In the genomic region with DNA sequence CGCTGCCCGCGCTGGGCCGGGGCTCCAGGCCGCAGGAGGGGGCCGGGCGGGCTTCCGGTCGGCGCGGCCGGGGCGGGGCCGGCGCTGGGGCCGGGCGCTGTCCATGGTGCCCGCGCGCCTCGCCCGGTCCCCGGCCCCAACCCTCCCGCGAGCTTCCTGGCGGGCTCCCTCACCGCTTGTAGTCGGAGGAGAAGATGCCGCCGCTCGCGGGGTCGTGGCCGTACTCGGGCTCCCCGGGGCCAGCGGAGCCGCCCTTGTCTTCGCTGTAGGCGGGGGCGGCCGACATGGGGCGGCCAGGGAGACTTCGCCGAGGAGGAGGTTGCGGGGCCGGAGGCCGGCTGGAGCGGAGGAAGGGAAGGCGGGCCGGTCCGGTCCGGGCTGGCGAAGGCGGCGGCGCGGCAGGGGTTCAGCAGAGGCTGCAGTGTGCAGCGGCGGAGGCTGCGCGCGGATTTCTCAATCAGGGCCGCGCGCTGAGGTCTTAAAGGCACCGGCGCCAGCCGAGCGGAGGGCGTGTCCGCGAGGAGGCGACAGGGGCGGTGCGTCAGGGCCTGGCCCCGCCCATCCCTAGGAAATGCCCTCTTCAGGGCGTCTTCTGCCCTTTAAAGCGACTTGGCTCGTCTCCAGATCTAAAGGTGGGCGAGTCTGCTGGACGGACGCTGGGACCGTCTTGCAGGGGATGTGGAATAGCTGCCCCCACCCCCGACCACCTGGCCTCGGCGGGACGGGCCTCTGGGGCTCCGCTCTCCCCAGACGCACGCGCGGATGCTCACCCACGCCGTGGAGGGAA, we compare ENCODE assay signal across 1 cellular context.
TF ChIP-seq lines count a peak whose summit lies in the region.

A gene with protein sequence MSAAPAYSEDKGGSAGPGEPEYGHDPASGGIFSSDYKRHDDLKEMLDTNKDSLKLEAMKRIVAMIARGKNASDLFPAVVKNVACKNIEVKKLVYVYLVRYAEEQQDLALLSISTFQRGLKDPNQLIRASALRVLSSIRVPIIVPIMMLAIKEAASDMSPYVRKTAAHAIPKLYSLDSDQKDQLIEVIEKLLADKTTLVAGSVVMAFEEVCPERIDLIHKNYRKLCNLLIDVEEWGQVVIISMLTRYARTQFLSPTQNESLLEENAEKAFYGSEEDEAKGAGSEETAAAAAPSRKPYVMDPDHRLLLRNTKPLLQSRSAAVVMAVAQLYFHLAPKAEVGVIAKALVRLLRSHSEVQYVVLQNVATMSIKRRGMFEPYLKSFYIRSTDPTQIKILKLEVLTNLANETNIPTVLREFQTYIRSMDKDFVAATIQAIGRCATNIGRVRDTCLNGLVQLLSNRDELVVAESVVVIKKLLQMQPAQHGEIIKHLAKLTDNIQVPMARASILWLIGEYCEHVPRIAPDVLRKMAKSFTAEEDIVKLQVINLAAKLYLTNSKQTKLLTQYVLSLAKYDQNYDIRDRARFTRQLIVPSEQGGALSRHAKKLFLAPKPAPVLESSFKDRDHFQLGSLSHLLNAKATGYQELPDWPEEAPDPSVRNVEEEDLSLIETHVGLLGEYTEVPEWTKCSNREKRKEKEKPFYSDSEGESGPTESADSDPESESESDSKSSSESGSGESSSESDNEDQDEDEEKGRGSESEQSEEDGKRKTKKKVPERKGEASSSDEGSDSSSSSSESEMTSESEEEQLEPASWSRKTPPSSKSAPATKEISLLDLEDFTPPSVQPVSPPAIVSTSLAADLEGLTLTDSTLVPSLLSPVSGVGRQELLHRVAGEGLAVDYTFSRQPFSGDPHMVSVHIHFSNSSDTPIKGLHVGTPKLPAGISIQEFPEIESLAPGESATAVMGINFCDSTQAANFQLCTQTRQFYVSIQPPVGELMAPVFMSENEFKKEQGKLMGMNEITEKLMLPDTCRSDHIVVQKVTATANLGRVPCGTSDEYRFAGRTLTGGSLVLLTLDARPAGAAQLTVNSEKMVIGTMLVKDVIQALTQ (minus strand): TSS at position 455 of the 787 bp plus-strand sequence. CDS start 169 bp downstream, at position 286.

TF ChIP-seq in HepG2, 621 proteins besides CTCF, POLR2A, EP300 and RAD21 (continued from another document and continues in another):
- 0 out of 2 replicates have a peak, but pooled peaks have one; percentile 32 for TF ChIP-seq EHMT2 (IDR thresholded peaks at IDR 0.05; ENCODE audit: borderline replicate concordance, low read depth, low read length)
- TF ChIP-seq ZNF549 (CRISPR knock-in tag; IDR thresholded peaks at IDR 0.05): no peak
- TF ChIP-seq ZMYM3 (CRISPR knock-in tag; IDR thresholded peaks at IDR 0.05): no peak
- TF ChIP-seq, protein P1, sequence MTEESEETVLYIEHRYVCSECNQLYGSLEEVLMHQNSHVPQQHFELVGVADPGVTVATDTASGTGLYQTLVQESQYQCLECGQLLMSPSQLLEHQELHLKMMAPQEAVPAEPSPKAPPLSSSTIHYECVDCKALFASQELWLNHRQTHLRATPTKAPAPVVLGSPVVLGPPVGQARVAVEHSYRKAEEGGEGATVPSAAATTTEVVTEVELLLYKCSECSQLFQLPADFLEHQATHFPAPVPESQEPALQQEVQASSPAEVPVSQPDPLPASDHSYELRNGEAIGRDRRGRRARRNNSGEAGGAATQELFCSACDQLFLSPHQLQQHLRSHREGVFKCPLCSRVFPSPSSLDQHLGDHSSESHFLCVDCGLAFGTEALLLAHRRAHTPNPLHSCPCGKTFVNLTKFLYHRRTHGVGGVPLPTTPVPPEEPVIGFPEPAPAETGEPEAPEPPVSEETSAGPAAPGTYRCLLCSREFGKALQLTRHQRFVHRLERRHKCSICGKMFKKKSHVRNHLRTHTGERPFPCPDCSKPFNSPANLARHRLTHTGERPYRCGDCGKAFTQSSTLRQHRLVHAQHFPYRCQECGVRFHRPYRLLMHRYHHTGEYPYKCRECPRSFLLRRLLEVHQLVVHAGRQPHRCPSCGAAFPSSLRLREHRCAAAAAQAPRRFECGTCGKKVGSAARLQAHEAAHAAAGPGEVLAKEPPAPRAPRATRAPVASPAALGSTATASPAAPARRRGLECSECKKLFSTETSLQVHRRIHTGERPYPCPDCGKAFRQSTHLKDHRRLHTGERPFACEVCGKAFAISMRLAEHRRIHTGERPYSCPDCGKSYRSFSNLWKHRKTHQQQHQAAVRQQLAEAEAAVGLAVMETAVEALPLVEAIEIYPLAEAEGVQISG (CRISPR knock-in tag; IDR thresholded peaks at IDR 0.05): peak; percentile 77
- no peak for TF ChIP-seq ONECUT2 (CRISPR knock-in tag; IDR thresholded peaks at IDR 0.05)
- no peak for TF ChIP-seq NCOR1 (IDR thresholded peaks at IDR 0.05; ENCODE audit: borderline replicate concordance, low read length)
- TF ChIP-seq SMAD1 (CRISPR knock-in tag; IDR thresholded peaks at IDR 0.05; ENCODE audit: borderline replicate concordance, low read depth): no peak
- no peak for TF ChIP-seq ZNF615 (CRISPR knock-in tag; IDR thresholded peaks at IDR 0.05; ENCODE audit: borderline replicate concordance)
- peak; percentile 24 for TF ChIP-seq XRCC5 (optimal IDR thresholded peaks at IDR 0.05; ENCODE audit: low read length)
- TF ChIP-seq FOXM1 (CRISPR knock-in tag; IDR thresholded peaks at IDR 0.05): no peak
- no peak for TF ChIP-seq FIP1L1 (IDR thresholded peaks at IDR 0.05; ENCODE audit: borderline replicate concordance, insufficient read depth, low read depth, low read length)
- TF ChIP-seq MAFK (conservative IDR thresholded peaks at IDR 0.05 in 1 of 2, IDR thresholded peaks at IDR 0.05 in 1 of 2; ENCODE audit: low read length in 2 of 2): no peak
- TF ChIP-seq ZFP37 (CRISPR knock-in tag; IDR thresholded peaks at IDR 0.05; ENCODE audit: borderline replicate concordance): no peak
- TF ChIP-seq ZNF724P (CRISPR knock-in tag; IDR thresholded peaks at IDR 0.05; ENCODE audit: borderline replicate concordance): no peak
- no peak for TF ChIP-seq GTF3A (CRISPR knock-in tag; conservative IDR thresholded peaks at IDR 0.05)
- TF ChIP-seq GATAD1 (CRISPR knock-in tag; IDR thresholded peaks at IDR 0.05): no peak
- no peak for TF ChIP-seq NR2C2 (CRISPR knock-in tag; IDR thresholded peaks at IDR 0.05; ENCODE audit: borderline replicate concordance)
- TF ChIP-seq, protein P2, sequence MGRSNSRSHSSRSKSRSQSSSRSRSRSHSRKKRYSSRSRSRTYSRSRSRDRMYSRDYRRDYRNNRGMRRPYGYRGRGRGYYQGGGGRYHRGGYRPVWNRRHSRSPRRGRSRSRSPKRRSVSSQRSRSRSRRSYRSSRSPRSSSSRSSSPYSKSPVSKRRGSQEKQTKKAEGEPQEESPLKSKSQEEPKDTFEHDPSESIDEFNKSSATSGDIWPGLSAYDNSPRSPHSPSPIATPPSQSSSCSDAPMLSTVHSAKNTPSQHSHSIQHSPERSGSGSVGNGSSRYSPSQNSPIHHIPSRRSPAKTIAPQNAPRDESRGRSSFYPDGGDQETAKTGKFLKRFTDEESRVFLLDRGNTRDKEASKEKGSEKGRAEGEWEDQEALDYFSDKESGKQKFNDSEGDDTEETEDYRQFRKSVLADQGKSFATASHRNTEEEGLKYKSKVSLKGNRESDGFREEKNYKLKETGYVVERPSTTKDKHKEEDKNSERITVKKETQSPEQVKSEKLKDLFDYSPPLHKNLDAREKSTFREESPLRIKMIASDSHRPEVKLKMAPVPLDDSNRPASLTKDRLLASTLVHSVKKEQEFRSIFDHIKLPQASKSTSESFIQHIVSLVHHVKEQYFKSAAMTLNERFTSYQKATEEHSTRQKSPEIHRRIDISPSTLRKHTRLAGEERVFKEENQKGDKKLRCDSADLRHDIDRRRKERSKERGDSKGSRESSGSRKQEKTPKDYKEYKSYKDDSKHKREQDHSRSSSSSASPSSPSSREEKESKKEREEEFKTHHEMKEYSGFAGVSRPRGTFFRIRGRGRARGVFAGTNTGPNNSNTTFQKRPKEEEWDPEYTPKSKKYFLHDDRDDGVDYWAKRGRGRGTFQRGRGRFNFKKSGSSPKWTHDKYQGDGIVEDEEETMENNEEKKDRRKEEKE (IDR thresholded peaks at IDR 0.05): no peak
- no peak for TF ChIP-seq ZSCAN30 (CRISPR knock-in tag; IDR thresholded peaks at IDR 0.05)
- 0 out of 2 replicates have a peak, but pooled peaks have one; percentile 40 for TF ChIP-seq TOE1 (CRISPR knock-in tag; IDR thresholded peaks at IDR 0.05)
- TF ChIP-seq, protein P3, sequence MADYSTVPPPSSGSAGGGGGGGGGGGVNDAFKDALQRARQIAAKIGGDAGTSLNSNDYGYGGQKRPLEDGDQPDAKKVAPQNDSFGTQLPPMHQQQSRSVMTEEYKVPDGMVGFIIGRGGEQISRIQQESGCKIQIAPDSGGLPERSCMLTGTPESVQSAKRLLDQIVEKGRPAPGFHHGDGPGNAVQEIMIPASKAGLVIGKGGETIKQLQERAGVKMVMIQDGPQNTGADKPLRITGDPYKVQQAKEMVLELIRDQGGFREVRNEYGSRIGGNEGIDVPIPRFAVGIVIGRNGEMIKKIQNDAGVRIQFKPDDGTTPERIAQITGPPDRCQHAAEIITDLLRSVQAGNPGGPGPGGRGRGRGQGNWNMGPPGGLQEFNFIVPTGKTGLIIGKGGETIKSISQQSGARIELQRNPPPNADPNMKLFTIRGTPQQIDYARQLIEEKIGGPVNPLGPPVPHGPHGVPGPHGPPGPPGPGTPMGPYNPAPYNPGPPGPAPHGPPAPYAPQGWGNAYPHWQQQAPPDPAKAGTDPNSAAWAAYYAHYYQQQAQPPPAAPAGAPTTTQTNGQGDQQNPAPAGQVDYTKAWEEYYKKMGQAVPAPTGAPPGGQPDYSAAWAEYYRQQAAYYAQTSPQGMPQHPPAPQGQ (CRISPR knock-in tag; IDR thresholded peaks at IDR 0.05; ENCODE audit: borderline replicate concordance): no peak
- TF ChIP-seq, protein P4, sequence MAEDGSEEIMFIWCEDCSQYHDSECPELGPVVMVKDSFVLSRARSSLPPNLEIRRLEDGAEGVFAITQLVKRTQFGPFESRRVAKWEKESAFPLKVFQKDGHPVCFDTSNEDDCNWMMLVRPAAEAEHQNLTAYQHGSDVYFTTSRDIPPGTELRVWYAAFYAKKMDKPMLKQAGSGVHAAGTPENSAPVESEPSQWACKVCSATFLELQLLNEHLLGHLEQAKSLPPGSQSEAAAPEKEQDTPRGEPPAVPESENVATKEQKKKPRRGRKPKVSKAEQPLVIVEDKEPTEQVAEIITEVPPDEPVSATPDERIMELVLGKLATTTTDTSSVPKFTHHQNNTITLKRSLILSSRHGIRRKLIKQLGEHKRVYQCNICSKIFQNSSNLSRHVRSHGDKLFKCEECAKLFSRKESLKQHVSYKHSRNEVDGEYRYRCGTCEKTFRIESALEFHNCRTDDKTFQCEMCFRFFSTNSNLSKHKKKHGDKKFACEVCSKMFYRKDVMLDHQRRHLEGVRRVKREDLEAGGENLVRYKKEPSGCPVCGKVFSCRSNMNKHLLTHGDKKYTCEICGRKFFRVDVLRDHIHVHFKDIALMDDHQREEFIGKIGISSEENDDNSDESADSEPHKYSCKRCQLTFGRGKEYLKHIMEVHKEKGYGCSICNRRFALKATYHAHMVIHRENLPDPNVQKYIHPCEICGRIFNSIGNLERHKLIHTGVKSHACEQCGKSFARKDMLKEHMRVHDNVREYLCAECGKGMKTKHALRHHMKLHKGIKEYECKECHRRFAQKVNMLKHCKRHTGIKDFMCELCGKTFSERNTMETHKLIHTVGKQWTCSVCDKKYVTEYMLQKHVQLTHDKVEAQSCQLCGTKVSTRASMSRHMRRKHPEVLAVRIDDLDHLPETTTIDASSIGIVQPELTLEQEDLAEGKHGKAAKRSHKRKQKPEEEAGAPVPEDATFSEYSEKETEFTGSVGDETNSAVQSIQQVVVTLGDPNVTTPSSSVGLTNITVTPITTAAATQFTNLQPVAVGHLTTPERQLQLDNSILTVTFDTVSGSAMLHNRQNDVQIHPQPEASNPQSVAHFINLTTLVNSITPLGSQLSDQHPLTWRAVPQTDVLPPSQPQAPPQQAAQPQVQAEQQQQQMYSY (CRISPR knock-in tag; IDR thresholded peaks at IDR 0.05): peak; percentile 56; the same call in 1 of the 2 replicates
- TF ChIP-seq, protein P5, sequence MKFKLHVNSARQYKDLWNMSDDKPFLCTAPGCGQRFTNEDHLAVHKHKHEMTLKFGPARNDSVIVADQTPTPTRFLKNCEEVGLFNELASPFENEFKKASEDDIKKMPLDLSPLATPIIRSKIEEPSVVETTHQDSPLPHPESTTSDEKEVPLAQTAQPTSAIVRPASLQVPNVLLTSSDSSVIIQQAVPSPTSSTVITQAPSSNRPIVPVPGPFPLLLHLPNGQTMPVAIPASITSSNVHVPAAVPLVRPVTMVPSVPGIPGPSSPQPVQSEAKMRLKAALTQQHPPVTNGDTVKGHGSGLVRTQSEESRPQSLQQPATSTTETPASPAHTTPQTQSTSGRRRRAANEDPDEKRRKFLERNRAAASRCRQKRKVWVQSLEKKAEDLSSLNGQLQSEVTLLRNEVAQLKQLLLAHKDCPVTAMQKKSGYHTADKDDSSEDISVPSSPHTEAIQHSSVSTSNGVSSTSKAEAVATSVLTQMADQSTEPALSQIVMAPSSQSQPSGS (CRISPR knock-in tag; IDR thresholded peaks at IDR 0.05): no peak
- TF ChIP-seq ZSCAN21 (CRISPR knock-in tag; IDR thresholded peaks at IDR 0.05; ENCODE audit: borderline replicate concordance): peak; percentile 48; the same call in 1 of the 2 replicates
- no peak for TF ChIP-seq PHF5A (CRISPR knock-in tag; IDR thresholded peaks at IDR 0.05; ENCODE audit: low read depth, unreplicated experiment)
- no peak for TF ChIP-seq HOXA9 (CRISPR knock-in tag; IDR thresholded peaks at IDR 0.05; ENCODE audit: borderline replicate concordance)
- TF ChIP-seq, protein P6, sequence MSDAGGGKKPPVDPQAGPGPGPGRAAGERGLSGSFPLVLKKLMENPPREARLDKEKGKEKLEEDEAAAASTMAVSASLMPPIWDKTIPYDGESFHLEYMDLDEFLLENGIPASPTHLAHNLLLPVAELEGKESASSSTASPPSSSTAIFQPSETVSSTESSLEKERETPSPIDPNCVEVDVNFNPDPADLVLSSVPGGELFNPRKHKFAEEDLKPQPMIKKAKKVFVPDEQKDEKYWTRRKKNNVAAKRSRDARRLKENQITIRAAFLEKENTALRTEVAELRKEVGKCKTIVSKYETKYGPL (CRISPR knock-in tag; IDR thresholded peaks at IDR 0.05): no peak
- TF ChIP-seq ZNF530 (CRISPR knock-in tag; IDR thresholded peaks at IDR 0.05; ENCODE audit: low read depth): no peak
- peak; percentile 89; the same call in 1 of the 2 replicates for TF ChIP-seq ARNT2 (CRISPR knock-in tag; IDR thresholded peaks at IDR 0.05; ENCODE audit: low read depth)
- no peak for TF ChIP-seq GATAD2A (CRISPR knock-in tag; IDR thresholded peaks at IDR 0.05)
- no peak for TF ChIP-seq ZNF251 (CRISPR knock-in tag; IDR thresholded peaks at IDR 0.05)
- TF ChIP-seq ZNF570 (CRISPR knock-in tag; IDR thresholded peaks at IDR 0.05; ENCODE audit: borderline replicate concordance): no peak
- TF ChIP-seq ATF1 (CRISPR knock-in tag; IDR thresholded peaks at IDR 0.05): no peak
- TF ChIP-seq MAZ (IDR thresholded peaks at IDR 0.05; ENCODE audit: borderline replicate concordance, low read depth, low read length): no peak; the same call in 1 of the 2 replicates
- peak; percentile 78 for TF ChIP-seq MAZ (CRISPR knock-in tag; IDR thresholded peaks at IDR 0.05; ENCODE audit: low read depth)
- TF ChIP-seq ZNF282 (IDR thresholded peaks at IDR 0.05; ENCODE audit: partially characterized antibody): no peak
- no peak for TF ChIP-seq CCAR2 (optimal IDR thresholded peaks at IDR 0.05; ENCODE audit: low read depth, low read length)
- TF ChIP-seq, protein P7, sequence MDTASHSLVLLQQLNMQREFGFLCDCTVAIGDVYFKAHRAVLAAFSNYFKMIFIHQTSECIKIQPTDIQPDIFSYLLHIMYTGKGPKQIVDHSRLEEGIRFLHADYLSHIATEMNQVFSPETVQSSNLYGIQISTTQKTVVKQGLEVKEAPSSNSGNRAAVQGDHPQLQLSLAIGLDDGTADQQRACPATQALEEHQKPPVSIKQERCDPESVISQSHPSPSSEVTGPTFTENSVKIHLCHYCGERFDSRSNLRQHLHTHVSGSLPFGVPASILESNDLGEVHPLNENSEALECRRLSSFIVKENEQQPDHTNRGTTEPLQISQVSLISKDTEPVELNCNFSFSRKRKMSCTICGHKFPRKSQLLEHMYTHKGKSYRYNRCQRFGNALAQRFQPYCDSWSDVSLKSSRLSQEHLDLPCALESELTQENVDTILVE (CRISPR knock-in tag; IDR thresholded peaks at IDR 0.05): peak; percentile 77; the same call in 1 of the 2 replicates
- TF ChIP-seq ATM (IDR thresholded peaks at IDR 0.05; ENCODE audit: borderline replicate concordance): no peak
- TF ChIP-seq ZFP90 (CRISPR knock-in tag; IDR thresholded peaks at IDR 0.05; ENCODE audit: borderline replicate concordance): 0 out of 2 replicates have a peak, but pooled peaks have one; percentile 19
